ENCODE assay signal across 1 cellular context in genomic region chr20:3612795-3613560, GRCh38.
TF ChIP-seq lines count a peak whose summit lies in the region.

No MANE protein-coding gene starts in this region.

TF ChIP-seq in IMR-90, 13 proteins besides CTCF, POLR2A, EP300 and RAD21:
- TF ChIP-seq CEBPB (IDR thresholded peaks at IDR 0.05; ENCODE audit: low read depth, low read length) = no peak
- no peak for TF ChIP-seq MAZ (IDR thresholded peaks at IDR 0.05; ENCODE audit: borderline replicate concordance, low read depth, low read length)
- TF ChIP-seq ELK1 (IDR thresholded peaks at IDR 0.05; ENCODE audit: borderline replicate concordance, low read depth, low read length) = no peak
- no peak for TF ChIP-seq SMC3 (IDR thresholded peaks at IDR 0.05; ENCODE audit: low read depth, low read length)
- no peak for TF ChIP-seq BHLHE40 (IDR thresholded peaks at IDR 0.05; ENCODE audit: low read depth, low read length)
- no peak for TF ChIP-seq CHD1 (IDR thresholded peaks at IDR 0.05; ENCODE audit: low read depth, low read length)
- TF ChIP-seq FOS (IDR thresholded peaks at IDR 0.05; ENCODE audit: low read depth, low read length) = no peak
- no peak for TF ChIP-seq MAFK (IDR thresholded peaks at IDR 0.05; ENCODE audit: low read depth, low read length)
- no peak for TF ChIP-seq MXI1 (IDR thresholded peaks at IDR 0.05; ENCODE audit: borderline replicate concordance, low read depth, low read length)
- no peak for TF ChIP-seq RCOR1 (IDR thresholded peaks at IDR 0.05; ENCODE audit: insufficient replicate concordance, low read length)
- TF ChIP-seq NFE2L2 (IDR thresholded peaks at IDR 0.05; ENCODE audit: low read depth, low read length) = no peak
- no peak for TF ChIP-seq RFX5 (IDR thresholded peaks at IDR 0.05; ENCODE audit: low read depth, low read length)
